26 cellular contexts compared by ENCODE assay signal in the genomic region with DNA sequence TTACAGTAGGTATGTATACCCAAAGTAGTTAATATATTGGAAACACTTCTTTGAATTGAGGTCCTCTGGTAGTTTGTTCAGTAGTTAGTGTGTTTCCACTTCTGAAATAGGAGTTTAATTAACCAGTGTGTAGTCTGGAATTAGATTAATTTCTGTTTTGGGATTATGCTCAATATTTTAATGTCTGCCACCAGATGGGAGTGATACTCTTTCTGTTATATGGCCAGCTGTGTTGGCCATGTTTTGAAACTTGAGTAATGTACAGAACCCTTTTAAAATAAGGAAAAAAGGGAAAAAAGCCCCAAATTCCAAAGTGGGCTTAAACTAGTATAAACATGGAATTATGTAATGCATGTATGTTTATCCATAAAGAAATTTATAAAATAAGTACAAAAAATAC.
DNase-seq lines count a peak whose midpoint lies in the region; TF ChIP-seq lines count a peak whose summit lies in the region.
"Had no signal": no experiment of that assay in that cellular context is flagged by ENCODE, and none has a peak within 500 bp of the region (broad histone marks: within the 10 kb centered on the region; RNA-seq: fewer than 3 reads in every experiment).

No MANE protein-coding gene starts in this region.

- H2AFZ ChIP-seq in smooth muscle cell (ENCODE audit: low read depth) = no peak overlapping the region
- H2AFZ ChIP-seq: GM23338 had no signal

- no peaks in the 10 kb centered on the region for H3K27me3 ChIP-seq in smooth muscle cell (ENCODE audit: low read depth)
- H3K27me3 ChIP-seq: left lung, right lobe of liver, tibial nerve had no signal

- TF ChIP-seq CTCF in VCaP (conservative IDR thresholded peaks at IDR 0.05) = peak; percentile 47; the same call in 1 of the 2 replicates
- TF ChIP-seq CTCF in smooth muscle cell (IDR thresholded peaks at IDR 0.05; ENCODE audit: borderline replicate concordance, insufficient read depth, poor library complexity, severe bottlenecking) = no peak

- H3K4me1 ChIP-seq in smooth muscle cell (ENCODE audit: low read depth) = no peaks in the 10 kb centered on the region
- H3K4me1 ChIP-seq: left lung, right lobe of liver, tibial nerve had no signal

- no peak overlapping the region for H3K9ac ChIP-seq in smooth muscle cell (ENCODE audit: low read depth)

- no peaks in the 10 kb centered on the region for H3K9me3 ChIP-seq in smooth muscle cell (replicated peaks; ENCODE audit: low read depth)
- H3K9me3 ChIP-seq: left lung, right lobe of liver, tibial nerve had no signal

- no peak overlapping the region for H3K27ac ChIP-seq in VCaP
- H3K27ac ChIP-seq in smooth muscle cell (ENCODE audit: low read depth) = no peak overlapping the region
- H3K27ac ChIP-seq: left lung, right lobe of liver, tibial nerve had no signal

- peak; percentile 19 for DNase-seq in EH (ENCODE audit: low read depth)
- DNase-seq in globus pallidus (ENCODE audit: low spot score) = peak; percentile 29
- DNase-seq in stromal cell of bone marrow (ENCODE audit: low read depth) = peak; percentile 4
- no peak for DNase-seq in NCI-H2227 treated with DMSO at 0.1 percent for 48 hours (lab: John Stamatoyannopoulos, UW)
- DNase-seq in DMS153 treated with DMSO at 0.1 percent for 48 hours (lab: John Stamatoyannopoulos, UW; ENCODE audit: unreplicated experiment) = no peak
- no peak for DNase-seq in smooth muscle cell (lab: John Stamatoyannopoulos, UW; ENCODE audit: unreplicated experiment)
- DNase-seq: activated CD4-positive, alpha-beta T cell treated with anti-CD3 and anti-CD28 coated beads, Interleukin-2, amount 50 U/mL, for 4 hours; activated CD8-positive, alpha-beta memory T cell treated with anti-CD3 and anti-CD28 coated beads, Interleukin-2, amount 10 ng/mL, durations not matched to agents 7 days and 5 days; activated naive CD8-positive, alpha-beta T cell treated with anti-CD3 and anti-CD28 coated beads, Interleukin-2, amount 50 U/mL, for 24 hours; activated T-cell treated with anti-CD3 and anti-CD28 coated beads, Interleukin-2, amount 50 U/mL, for 4 hours; cerebellar nuclear complex; DMS79; immature natural killer cell; left lung; mesenchymal stem cell; NCI-H1105; NCI-H187 treated with DMSO at 0.1 percent for 48 hours; NCI-H2171 treated with DMSO at 0.1 percent for 48 hours; NCI-H524 treated with DMSO at 0.1 percent for 48 hours; right lobe of liver; stimulated activated CD4-positive, alpha-beta T cell treated with anti-CD3 and anti-CD28 coated beads, Interleukin-12 subunit alpha, Interleukin-12 subunit beta, amount 100 ng/mL, for 4 hours; stimulated activated CD4-positive, alpha-beta T cell treated with anti-CD3 and anti-CD28 coated beads, Interleukin-4, amount 100 ng/mL, for 1 hour; T-helper 17 cell had no signal

- no peaks in the 10 kb centered on the region for H3K79me2 ChIP-seq in smooth muscle cell (ENCODE audit: low read depth)

- H3K4me2 ChIP-seq in smooth muscle cell = no peak overlapping the region
- H3K4me2 ChIP-seq: GM23338 had no signal

- H4K20me1 ChIP-seq in smooth muscle cell (ENCODE audit: low read depth) = no peaks in the 10 kb centered on the region

- H3K36me3 ChIP-seq in smooth muscle cell (ENCODE audit: low read depth) = no peaks in the 10 kb centered on the region
- H3K36me3 ChIP-seq: left lung, right lobe of liver, tibial nerve had no signal

- no peak overlapping the region for H3K4me3 ChIP-seq in smooth muscle cell
- H3K4me3 ChIP-seq: GM23338, left lung, right lobe of liver, tibial nerve had no signal

- H3F3A ChIP-seq in smooth muscle cell (ENCODE audit: low read depth) = no peaks in the 10 kb centered on the region

Comparison
In these comparisons a context has a peak if more than half of its experiments do, and no peak if none do; other contexts are left out.
1. DNase-seq: peak in EH (single experiment), globus pallidus (single experiment) and stromal cell of bone marrow (single experiment); none in NCI-H2227 treated with DMSO at 0.1 percent for 48 hours (single experiment), DMS153 treated with DMSO at 0.1 percent for 48 hours (single experiment) and smooth muscle cell (single experiment).